29 cellular contexts compared by ENCODE assay signal in genomic region chr13:37942929-37943328, GRCh38.
"Had no signal": no experiment of that assay in that cellular context is flagged by ENCODE, and none has a peak within 500 bp of the region (broad histone marks: within the 10 kb centered on the region; RNA-seq: fewer than 3 reads in every experiment).

No MANE protein-coding gene starts in this region.

- H3K27ac Mint-ChIP-seq: naive thymus-derived CD8-positive, alpha-beta T cell; nephron; stimulated activated naive CD8-positive, alpha-beta T cell treated with anti-CD3 and anti-CD28 coated beads, Interleukin-15, Interleukin-2, amounts not matched to agents 100 ng/mL and 50 ng/mL, for 24 hours had no signal

- H3K36me3 Mint-ChIP-seq: naive thymus-derived CD8-positive, alpha-beta T cell had no signal

- H3K27me3 Mint-ChIP-seq: naive thymus-derived CD8-positive, alpha-beta T cell; stimulated activated naive CD8-positive, alpha-beta T cell treated with anti-CD3 and anti-CD28 coated beads, Interleukin-15, Interleukin-2, amounts not matched to agents 100 ng/mL and 50 ng/mL, for 24 hours had no signal

- ATAC-seq: left colon; left lung; lower lobe of right lung; naive thymus-derived CD8-positive, alpha-beta T cell; pancreas; right cardiac atrium; sciatic nerve; upper lobe of right lung had no signal

- H3K4me3 Mint-ChIP-seq: naive thymus-derived CD8-positive, alpha-beta T cell; nephron; stimulated activated naive CD8-positive, alpha-beta T cell treated with anti-CD3 and anti-CD28 coated beads, Interleukin-15, Interleukin-2, amounts not matched to agents 100 ng/mL and 50 ng/mL, for 24 hours had no signal

- H3K9me3 Mint-ChIP-seq: nephron had no signal

- H3K9me3 ChIP-seq: left lung, lower lobe of right lung, pancreas, prostate gland, suprapubic skin, thoracic aorta, tibial artery, upper lobe of right lung had no signal

- FAIRE-seq: kidney, pancreas, urothelium cell line had no signal

- DNase-seq: hippocampal formation; kidney; left colon; left lung; lower lobe of right lung; mammary epithelial cell; mesenchymal stem cell; naive thymus-derived CD8-positive, alpha-beta T cell; nucleus accumbens; pancreas; posterior cingulate gyrus; retina; right cardiac atrium; stimulated activated CD4-positive, alpha-beta T cell treated with anti-CD3 and anti-CD28 coated beads, Interleukin-12 subunit alpha, Interleukin-12 subunit beta, amount 100 ng/mL, for 4 hours; stimulated activated CD4-positive, alpha-beta T cell treated with anti-CD3 and anti-CD28 coated beads, Interleukin-15, amount 100 ng/mL, for 24 hours; stimulated activated CD4-positive, alpha-beta T cell treated with anti-CD3 and anti-CD28 coated beads, Interleukin-2, amount 100 ng/mL, for 24 hours; stimulated activated CD4-positive, alpha-beta T cell treated with anti-CD3 and anti-CD28 coated beads, Interleukin-4, amount 100 ng/mL, for 1 hour; stimulated activated naive CD4-positive, alpha-beta T cell; tibial artery; trophoblast cell; upper lobe of right lung had no signal

- H3K4me3 ChIP-seq: left lung, lower lobe of right lung, pancreas, prostate gland, skin epidermis, suprapubic skin, thoracic aorta, tibial artery, upper lobe of right lung had no signal

- H3K4me1 Mint-ChIP-seq: naive thymus-derived CD8-positive, alpha-beta T cell had no signal

- H3K27me3 ChIP-seq: left lung, pancreas, suprapubic skin, tibial artery, upper lobe of right lung had no signal

- H3K36me3 ChIP-seq: left lung, lower lobe of right lung, pancreas, prostate gland, suprapubic skin, thoracic aorta, tibial artery, upper lobe of right lung had no signal

- H3K27ac ChIP-seq: left lung, lower lobe of right lung, pancreas, prostate gland, skin epidermis, suprapubic skin, thoracic aorta, tibial artery, upper lobe of right lung had no signal

- H3K4me1 ChIP-seq: left lung, lower lobe of right lung, prostate gland, suprapubic skin, tibial artery, upper lobe of right lung had no signal
